31 cellular contexts compared by ENCODE assay signal in the genomic region with DNA sequence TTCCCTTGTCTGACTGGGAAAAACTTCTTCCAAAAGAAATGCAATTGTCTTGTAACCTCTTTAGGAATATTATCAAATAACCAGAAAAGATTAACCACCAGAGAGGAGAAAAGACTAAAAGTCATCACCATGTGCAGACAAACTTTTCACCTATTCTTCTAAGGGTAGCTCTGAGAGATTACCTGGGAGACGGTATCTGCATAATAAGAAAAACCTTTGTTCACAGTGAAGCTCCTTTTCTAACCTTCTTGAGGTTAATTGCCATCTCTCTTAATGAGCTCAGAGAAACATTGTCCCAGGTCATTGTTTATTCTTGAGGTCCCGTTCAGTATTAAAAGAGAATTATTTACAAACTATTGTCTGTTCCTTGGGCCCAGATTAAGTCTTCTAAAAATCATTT.
"Had no signal": no experiment of that assay in that cellular context is flagged by ENCODE, and none has a peak within 500 bp of the region (broad histone marks: within the 10 kb centered on the region; RNA-seq: fewer than 3 reads in every experiment).

No MANE protein-coding gene starts in this region.

- H3K4me3 ChIP-seq: ascending aorta, breast epithelium, cardiac muscle cell, colonic mucosa, esophagus muscularis mucosa, gastrocnemius medialis, heart left ventricle had no signal

- H3K27me3 ChIP-seq: ascending aorta, breast epithelium, cardiac muscle cell, colonic mucosa, esophagus muscularis mucosa, foreskin keratinocyte, gastrocnemius medialis, heart left ventricle had no signal

- H3K27ac ChIP-seq: ascending aorta, breast epithelium, cardiac muscle cell, colonic mucosa, esophagus muscularis mucosa, foreskin keratinocyte, gastrocnemius medialis, heart left ventricle, WERI-Rb-1 had no signal

- H3K9me3 Mint-ChIP-seq: brain had no signal

- H3K27ac Mint-ChIP-seq: activated CD4-positive, alpha-beta memory T cell treated with anti-CD3 and anti-CD28 coated beads, Interleukin-2, amount 10 ng/mL, durations not matched to agents 7 days and 5 days; activated CD4-positive, alpha-beta T cell treated with anti-CD3 and anti-CD28 coated beads for 36 hours; activated CD4-positive, alpha-beta T cell treated with anti-CD3 and anti-CD28 coated beads, Interleukin-2, amount 10 ng/mL, durations not matched to agents 24 days and 14 days; activated naive CD4-positive, alpha-beta T cell treated with anti-CD3 and anti-CD28 coated beads, Interleukin-2, amount 10 ng/mL, durations not matched to agents 7 days and 5 days; activated naive CD4-positive, alpha-beta T cell treated with anti-CD3 and anti-CD28 coated beads, Interleukin-2, amount 50 U/mL, for 72 hours; activated naive CD8-positive, alpha-beta T cell treated with anti-CD3 and anti-CD28 coated beads, Interleukin-2, amount 10 ng/mL, durations not matched to agents 7 days and 5 days; activated T-cell treated with anti-CD3 and anti-CD28 coated beads, Interleukin-2, amount 50 U/mL, for 24 hours; activated T-cell treated with anti-CD3 and anti-CD28 coated beads, Interleukin-2, amount 50 U/mL, for 72 hours; brain; T-helper 1 cell treated with Interleukin-12 subunit alpha and Interleukin-12 subunit beta and Interleukin-4 antibody, amounts not matched to agents 30 μg/mL and 1 μg/mL, for 36 hours had no signal

- ATAC-seq: activated CD4-positive, alpha-beta T cell treated with anti-CD3 and anti-CD28 coated beads for 36 hours; activated naive CD4-positive, alpha-beta T cell treated with anti-CD3 and anti-CD28 coated beads, Interleukin-2, amount 50 U/mL, for 72 hours; activated T-cell treated with anti-CD3 and anti-CD28 coated beads, Interleukin-2, amount 50 U/mL, for 72 hours; foreskin keratinocyte; gastrocnemius medialis; heart left ventricle had no signal

- H3K4me1 ChIP-seq: ascending aorta, breast epithelium, colonic mucosa, esophagus muscularis mucosa, foreskin keratinocyte, gastrocnemius medialis, heart left ventricle had no signal

- H3K4me1 Mint-ChIP-seq: activated CD4-positive, alpha-beta memory T cell treated with anti-CD3 and anti-CD28 coated beads, Interleukin-2, amount 10 ng/mL, durations not matched to agents 7 days and 5 days; activated CD4-positive, alpha-beta T cell treated with anti-CD3 and anti-CD28 coated beads for 36 hours; activated CD4-positive, alpha-beta T cell treated with anti-CD3 and anti-CD28 coated beads, Interleukin-2, amount 10 ng/mL, durations not matched to agents 24 days and 14 days; activated naive CD4-positive, alpha-beta T cell treated with anti-CD3 and anti-CD28 coated beads, Interleukin-2, amount 10 ng/mL, durations not matched to agents 7 days and 5 days; activated naive CD8-positive, alpha-beta T cell treated with anti-CD3 and anti-CD28 coated beads, Interleukin-2, amount 10 ng/mL, durations not matched to agents 7 days and 5 days; brain had no signal

- H3K4me3 Mint-ChIP-seq: activated CD4-positive, alpha-beta memory T cell treated with anti-CD3 and anti-CD28 coated beads, Interleukin-2, amount 10 ng/mL, durations not matched to agents 7 days and 5 days; activated CD4-positive, alpha-beta T cell treated with anti-CD3 and anti-CD28 coated beads for 36 hours; activated CD4-positive, alpha-beta T cell treated with anti-CD3 and anti-CD28 coated beads, Interleukin-2, amount 10 ng/mL, durations not matched to agents 24 days and 14 days; activated naive CD4-positive, alpha-beta T cell treated with anti-CD3 and anti-CD28 coated beads, Interleukin-2, amount 10 ng/mL, durations not matched to agents 7 days and 5 days; activated naive CD8-positive, alpha-beta T cell treated with anti-CD3 and anti-CD28 coated beads, Interleukin-2, amount 10 ng/mL, durations not matched to agents 7 days and 5 days; activated T-cell treated with anti-CD3 and anti-CD28 coated beads, Interleukin-2, amount 50 U/mL, for 24 hours; activated T-cell treated with anti-CD3 and anti-CD28 coated beads, Interleukin-2, amount 50 U/mL, for 72 hours; brain; T-helper 1 cell treated with Interleukin-12 subunit alpha and Interleukin-12 subunit beta and Interleukin-4 antibody, amounts not matched to agents 30 μg/mL and 1 μg/mL, for 36 hours had no signal

- H3K9me3 ChIP-seq: ascending aorta, breast epithelium, colonic mucosa, esophagus muscularis mucosa, gastrocnemius medialis, heart left ventricle had no signal

- DNase-seq: activated CD4-positive, alpha-beta memory T cell treated with anti-CD3 and anti-CD28 coated beads, Interleukin-2, amount 10 ng/mL, durations not matched to agents 7 days and 5 days; activated CD4-positive, alpha-beta T cell treated with anti-CD3 and anti-CD28 coated beads for 36 hours; activated CD4-positive, alpha-beta T cell treated with anti-CD3 and anti-CD28 coated beads, Interleukin-2, amount 10 ng/mL, durations not matched to agents 24 days and 14 days; activated CD4-positive, CD25-positive, alpha-beta regulatory T cell; activated CD4-positive, CD25-positive, alpha-beta regulatory T cell treated with anti-CD3 and anti-CD28 coated beads, Interleukin-2, amount 50 U/mL, for 72 hours; activated CD8-positive, alpha-beta memory T cell treated with anti-CD3 and anti-CD28 coated beads, Interleukin-2, amount 50 U/mL, for 48 hours; activated gamma-delta T cell; activated naive CD4-positive, alpha-beta T cell; activated naive CD4-positive, alpha-beta T cell treated with anti-CD3 and anti-CD28 coated beads, Interleukin-2, amount 10 ng/mL, durations not matched to agents 7 days and 5 days; activated naive CD8-positive, alpha-beta T cell treated with anti-CD3 and anti-CD28 coated beads, Interleukin-2, amount 10 ng/mL, durations not matched to agents 7 days and 5 days; activated T-cell treated with anti-CD3 and anti-CD28 coated beads for 4 hours; activated T-cell treated with anti-CD3 and anti-CD28 coated beads, Interleukin-2, amount 50 U/mL, for 24 hours; activated T-cell treated with anti-CD3 and anti-CD28 coated beads, Interleukin-2, amount 50 U/mL, for 72 hours; central memory CD4-positive, alpha-beta T cell; cerebellar nuclear complex; colonic mucosa; effector memory CD4-positive, alpha-beta T cell; erythroblast; foreskin keratinocyte; gastrocnemius medialis; glutamatergic neuron; heart left ventricle; T-helper 9 cell; WERI-Rb-1 had no signal

- H3K36me3 Mint-ChIP-seq: activated naive CD4-positive, alpha-beta T cell treated with anti-CD3 and anti-CD28 coated beads, Interleukin-2, amount 10 ng/mL, durations not matched to agents 7 days and 5 days; activated naive CD4-positive, alpha-beta T cell treated with anti-CD3 and anti-CD28 coated beads, Interleukin-2, amount 50 U/mL, for 72 hours; activated naive CD8-positive, alpha-beta T cell treated with anti-CD3 and anti-CD28 coated beads, Interleukin-2, amount 10 ng/mL, durations not matched to agents 7 days and 5 days; brain had no signal

- H3K36me3 ChIP-seq: ascending aorta, breast epithelium, cardiac muscle cell, colonic mucosa, esophagus muscularis mucosa, gastrocnemius medialis, heart left ventricle, WERI-Rb-1 had no signal

- H3K27me3 Mint-ChIP-seq: activated CD4-positive, alpha-beta memory T cell treated with anti-CD3 and anti-CD28 coated beads, Interleukin-2, amount 10 ng/mL, durations not matched to agents 7 days and 5 days; activated CD4-positive, alpha-beta T cell treated with anti-CD3 and anti-CD28 coated beads for 36 hours; activated CD4-positive, alpha-beta T cell treated with anti-CD3 and anti-CD28 coated beads, Interleukin-2, amount 10 ng/mL, durations not matched to agents 24 days and 14 days; activated naive CD4-positive, alpha-beta T cell treated with anti-CD3 and anti-CD28 coated beads, Interleukin-2, amount 10 ng/mL, durations not matched to agents 7 days and 5 days; activated naive CD8-positive, alpha-beta T cell treated with anti-CD3 and anti-CD28 coated beads, Interleukin-2, amount 10 ng/mL, durations not matched to agents 7 days and 5 days; activated T-cell treated with anti-CD3 and anti-CD28 coated beads, Interleukin-2, amount 50 U/mL, for 24 hours; brain had no signal
